ENCODE assay signal across 12 cellular contexts in the genomic region with DNA sequence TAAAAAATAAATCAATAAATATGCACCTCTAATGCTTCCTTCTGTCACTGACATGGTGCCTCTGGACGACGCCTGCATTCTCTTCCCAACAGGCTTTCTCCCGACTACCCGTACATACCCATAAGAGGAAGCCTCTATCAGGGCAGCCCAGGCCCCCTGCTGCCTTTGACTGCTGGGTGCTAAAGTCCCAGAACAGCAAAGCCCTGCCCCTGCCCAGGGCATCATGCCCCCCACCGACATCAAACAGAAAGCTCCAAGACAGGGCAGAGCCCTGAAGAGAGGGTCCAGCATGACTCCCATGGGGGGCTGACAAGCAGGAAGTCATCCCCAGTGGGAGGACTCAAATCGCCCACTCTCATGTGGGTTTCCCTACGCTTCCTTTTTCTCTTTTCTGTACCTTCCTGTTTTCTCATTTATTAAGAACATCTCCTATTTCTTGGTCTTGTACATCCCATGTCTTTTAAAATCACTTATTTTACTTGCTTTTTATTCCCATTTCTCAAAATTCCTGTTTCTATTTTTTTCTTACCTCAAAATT.
"Had no signal": no experiment of that assay in that cellular context is flagged by ENCODE, and none has a peak within 500 bp of the region (broad histone marks: within the 10 kb centered on the region; RNA-seq: fewer than 3 reads in every experiment).

No MANE protein-coding gene starts in this region.

- H3K4me3 Mint-ChIP-seq: T-helper 1 cell treated with Interleukin-12 subunit alpha and Interleukin-12 subunit beta and Interleukin-4 antibody, amounts not matched to agents 30 μg/mL and 1 μg/mL, for 36 hours had no signal

- H3K27ac ChIP-seq: brain microvascular endothelial cell, ovary had no signal

- H3K9me3 Mint-ChIP-seq: activated naive CD4-positive, alpha-beta T cell treated with anti-CD3 and anti-CD28 coated beads, Interleukin-2, amount 50 U/mL, for 72 hours; T-helper 1 cell treated with Interleukin-12 subunit alpha and Interleukin-12 subunit beta and Interleukin-4 antibody, amounts not matched to agents 30 μg/mL and 1 μg/mL, for 36 hours had no signal

- H3K4me3 ChIP-seq: ovary had no signal

- H3K27me3 ChIP-seq: brain microvascular endothelial cell, ovary had no signal

- H3K36me3 ChIP-seq: ovary had no signal

- DNase-seq: activated CD4-positive, alpha-beta T cell treated with anti-CD3 and anti-CD28 coated beads, Interleukin-2, amount 50 U/mL, for 4 hours; activated CD8-positive, alpha-beta memory T cell treated with anti-CD3 and anti-CD28 coated beads, Interleukin-2, amount 50 U/mL, for 4 hours; brain microvascular endothelial cell; cerebellar nuclear complex; hippocampal formation; ovary; stimulated activated CD4-positive, alpha-beta T cell treated with anti-CD3 and anti-CD28 coated beads, Interleukin-12 subunit alpha, Interleukin-12 subunit beta, amount 100 ng/mL, for 4 hours; stimulated activated naive CD4-positive, alpha-beta T cell treated with Interleukin-2 at 50 U/mL for 16 hours; trophoblast cell had no signal

- H3K27ac Mint-ChIP-seq: T-helper 1 cell treated with Interleukin-12 subunit alpha and Interleukin-12 subunit beta and Interleukin-4 antibody, amounts not matched to agents 30 μg/mL and 1 μg/mL, for 36 hours had no signal

- H3K9me3 ChIP-seq: ovary had no signal

- ATAC-seq: activated CD4-positive, CD25-positive, alpha-beta regulatory T cell treated with anti-CD3 and anti-CD28 coated beads, Interleukin-2, amount 50 U/mL, for 24 hours; activated naive CD4-positive, alpha-beta T cell treated with anti-CD3 and anti-CD28 coated beads, Interleukin-2, amount 50 U/mL, for 72 hours had no signal
